ENCODE assay signal across 2 cellular contexts in genomic region chr3:107241217-107241616, GRCh38.
TF ChIP-seq lines count a peak whose summit lies in the region.

No MANE protein-coding gene starts in this region.

TF ChIP-seq in IMR-90, 13 proteins besides CTCF, POLR2A, EP300 and RAD21 (continued from another document):
- no peak for TF ChIP-seq MAZ (IDR thresholded peaks at IDR 0.05; ENCODE audit: borderline replicate concordance, low read depth, low read length)
- TF ChIP-seq BHLHE40 (IDR thresholded peaks at IDR 0.05; ENCODE audit: low read depth, low read length) = no peak
- no peak for TF ChIP-seq RCOR1 (IDR thresholded peaks at IDR 0.05; ENCODE audit: insufficient replicate concordance, low read length)
- no peak for TF ChIP-seq MAFK (IDR thresholded peaks at IDR 0.05; ENCODE audit: low read depth, low read length)
- TF ChIP-seq FOS (IDR thresholded peaks at IDR 0.05; ENCODE audit: low read depth, low read length) = no peak
- TF ChIP-seq CHD1 (IDR thresholded peaks at IDR 0.05; ENCODE audit: low read depth, low read length) = no peak
- TF ChIP-seq NFE2L2 (IDR thresholded peaks at IDR 0.05; ENCODE audit: low read depth, low read length) = no peak
TF ChIP-seq in IMR-90: peak in this region for 0.

TF ChIP-seq in WTC11, 78 proteins besides CTCF, POLR2A, EP300 and RAD21:
- TF ChIP-seq PREB (CRISPR knock-in tag; IDR thresholded peaks at IDR 0.05; ENCODE audit: borderline replicate concordance) = no peak
- no peak for TF ChIP-seq RELA (CRISPR knock-in tag; IDR thresholded peaks at IDR 0.05; ENCODE audit: borderline replicate concordance)
